In the genomic region with DNA sequence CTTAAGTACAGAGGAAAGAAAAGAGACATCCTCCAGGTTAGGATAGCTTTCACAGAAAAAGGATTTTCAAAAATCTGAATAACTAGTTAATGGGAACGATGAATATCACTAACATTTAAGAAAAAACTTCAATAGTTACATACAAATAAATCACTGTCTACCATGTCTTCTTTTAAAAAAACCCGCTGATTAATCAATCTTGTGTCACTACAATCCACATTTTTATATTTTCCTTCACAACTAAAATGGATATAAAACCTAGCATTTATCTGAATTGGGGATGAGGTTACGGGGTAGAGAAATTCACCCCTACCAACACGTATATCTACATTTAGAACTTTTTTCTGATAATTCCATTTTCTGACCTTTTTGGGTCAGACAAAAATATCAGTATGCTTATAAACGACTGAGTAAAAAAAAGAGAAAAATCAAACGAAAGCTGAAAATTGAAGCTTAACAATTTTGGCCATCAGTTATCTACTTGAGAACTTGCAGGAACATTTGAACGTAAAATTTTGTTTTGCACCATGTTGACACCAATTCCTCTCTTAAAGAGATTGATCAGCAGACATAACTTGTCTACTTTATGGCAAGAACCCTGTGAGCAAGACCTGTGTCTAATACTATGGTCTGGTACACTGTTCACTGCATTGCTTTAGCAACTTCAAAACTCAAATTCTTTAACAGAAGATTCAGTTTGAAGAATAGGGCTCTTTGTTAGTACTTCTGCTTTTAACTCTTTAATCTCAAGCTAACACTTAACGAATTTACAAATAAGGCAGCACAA, we compare ENCODE assay signal across 10 cellular contexts. TPM values are rescaled to one million over a fixed set of nuclear protein-coding genes. Genes with fewer than 3 reads are reported as not detected.
DNase-seq lines count a peak whose midpoint lies in the region; ATAC-seq and TF ChIP-seq lines count a peak whose summit lies in the region.
"Had no signal": no experiment of that assay in that cellular context is flagged by ENCODE, and none has a peak within 500 bp of the region (broad histone marks: within the 10 kb centered on the region; RNA-seq: fewer than 3 reads in every experiment).

No MANE protein-coding gene starts in this region.

- H3K27ac Mint-ChIP-seq in activated CD4-positive, alpha-beta T cell treated with anti-CD3 and anti-CD28 coated beads for 36 hours: no peak overlapping the region
- H3K27ac Mint-ChIP-seq: activated naive CD4-positive, alpha-beta T cell treated with anti-CD3 and anti-CD28 coated beads, Interleukin-2, amount 50 U/mL, for 72 hours had no signal

- peak overlapping the region; percentile 93 for H3K4me2 ChIP-seq in hepatocyte

- no peaks in the 10 kb centered on the region for H3K9me2 ChIP-seq in hepatocyte (replicated peaks; ENCODE audit: insufficient read depth)

- TF ChIP-seq CTCF in WI38 (IDR thresholded peaks at IDR 0.05; ENCODE audit: low read depth, low read length) (no peak), hepatocyte (IDR thresholded peaks at IDR 0.05; ENCODE audit: poor library complexity) (no peak), RWPE1 (conservative IDR thresholded peaks at IDR 0.05; ENCODE audit: low read depth) (no peak)

- H2AFZ ChIP-seq in hepatocyte: no peak overlapping the region

- peaks cover 6% of the 10 kb centered on the region for H3K4me1 ChIP-seq in hepatocyte (ENCODE audit: insufficient read depth)

- no peaks in the 10 kb centered on the region for H3K36me3 ChIP-seq in hepatocyte (replicated peaks; ENCODE audit: insufficient read depth, low read depth)

- H3K36me3 Mint-ChIP-seq in activated CD4-positive, alpha-beta T cell treated with anti-CD3 and anti-CD28 coated beads for 36 hours (ENCODE audit: low read depth): peaks cover 33% of the 10 kb centered on the region

- H3K9me3 Mint-ChIP-seq in activated CD4-positive, alpha-beta T cell treated with anti-CD3 and anti-CD28 coated beads for 36 hours (ENCODE audit: low read depth): no peaks in the 10 kb centered on the region
- H3K9me3 Mint-ChIP-seq: activated naive CD4-positive, alpha-beta T cell treated with anti-CD3 and anti-CD28 coated beads, Interleukin-2, amount 50 U/mL, for 72 hours had no signal

- intact Hi-C loops in activated CD4-positive, alpha-beta T cell treated with anti-CD3 and anti-CD28 coated beads for 36 hours (cut with DNase I, micrococcal nuclease): no loop called here

- H3K27me3 Mint-ChIP-seq in activated CD4-positive, alpha-beta T cell treated with anti-CD3 and anti-CD28 coated beads for 36 hours: no peaks in the 10 kb centered on the region

- H3K4me3 ChIP-seq in WI38 (ENCODE audit: low read depth, low read length): peak overlapping the region; percentile 97
- H3K4me3 ChIP-seq in hepatocyte: peak overlapping the region; percentile 27

- no peak overlapping the region for H3K27ac ChIP-seq in hepatocyte
- peak overlapping the region; percentile 74 for H3K27ac ChIP-seq in substantia nigra (ENCODE audit: low read depth, low read length, poor library complexity, severe bottlenecking)
- H3K27ac ChIP-seq in RWPE1: no peak overlapping the region

- no peaks in the 10 kb centered on the region for H3K9me3 ChIP-seq in hepatocyte (ENCODE audit: low read depth)

- H3K27me3 ChIP-seq in hepatocyte: no peaks in the 10 kb centered on the region

- POLR2A ChIA-PET in activated CD4-positive, alpha-beta T cell treated with anti-CD3 and anti-CD28 coated beads for 36 hours (lab: Charles Lee): no interaction called here
- POLR2A ChIA-PET in RWPE1 (lab: Yijun Ruan, JAX; ENCODE audit: low non-redundant PET): interaction anchor here (0.8 kb wide), 1 partner anchor 62 kb away, joined by 4 read pairs; no protein-coding TSS in a partner anchor

- CTCF ChIA-PET in activated CD4-positive, alpha-beta T cell treated with anti-CD3 and anti-CD28 coated beads for 36 hours (lab: Charles Lee): interaction anchor here (1.0 to 2.0 kb wide), 4 partner anchors 182 to 390 kb away, joined by 3 to 5 read pairs (median 3); no protein-coding TSS in a partner anchor
- CTCF ChIA-PET in RWPE1 (lab: Yijun Ruan, JAX): interaction anchor here (0.5 kb wide), 1 partner anchor 67 kb away, joined by 3 read pairs; no protein-coding TSS in a partner anchor

- no peak for ATAC-seq in activated CD4-positive, alpha-beta T cell treated with anti-CD3 and anti-CD28 coated beads for 36 hours
- ATAC-seq: activated naive CD4-positive, alpha-beta T cell treated with anti-CD3 and anti-CD28 coated beads, Interleukin-2, amount 50 U/mL, for 72 hours had no signal

- no peak for DNase-seq in activated CD4-positive, alpha-beta T cell treated with anti-CD3 and anti-CD28 coated beads for 36 hours
- no peak for DNase-seq in activated CD4-positive, alpha-beta T cell treated with anti-CD3 and anti-CD28 coated beads, Interleukin-2, amount 50 U/mL, for 1 hour
- no peak for DNase-seq in hepatocyte (ENCODE audit: low spot score)
- DNase-seq in substantia nigra (lab: John Stamatoyannopoulos, UW): no peak
- no peak for DNase-seq in iPS-NIHi7 (ENCODE audit: extremely low spot score)
- DNase-seq in RWPE1 (ENCODE audit: low spot score): no peak
- DNase-seq in epidermal melanocyte (ENCODE audit: insufficient read length, low spot score): no peak
- DNase-seq: DMS79 had no signal

- H3K4me1 Mint-ChIP-seq in activated CD4-positive, alpha-beta T cell treated with anti-CD3 and anti-CD28 coated beads for 36 hours: peaks cover 60% of the 10 kb centered on the region

- H4K20me1 ChIP-seq in hepatocyte (ENCODE audit: insufficient read depth, poor library complexity, severe bottlenecking): peaks cover 60% of the 10 kb centered on the region

- H3K4me3 Mint-ChIP-seq in activated CD4-positive, alpha-beta T cell treated with anti-CD3 and anti-CD28 coated beads for 36 hours: peak overlapping the region; percentile 91

- WGBS in hepatocyte (ENCODE audit: low lambda C conversion rate, missing lambda C conversion rate): 74% methylated on average over 8 of the region's 8 CpGs

- H3K79me2 ChIP-seq in hepatocyte: peaks cover 96% of the 10 kb centered on the region

RNA-seq across cellular contexts. Expression of gene NR3C1, which starts 4.8 kb away (rescaled TPM):
- 10 to 100 TPM; 47.1 to 53.9 TPM for total RNA-seq in activated CD4-positive, alpha-beta T cell treated with anti-CD3 and anti-CD28 coated beads for 36 hours
- 53.2 and 60.5 TPM in 2 replicates for total RNA-seq in hepatocyte
- 41.0 and 55.4 TPM in 2 replicates for polyA plus RNA-seq in hepatocyte
